ENCODE assay signal across 14 cellular contexts in genomic region chr19:38836438-38837303, GRCh38. TPM values are rescaled to one million over a fixed set of nuclear protein-coding genes. Genes with fewer than 3 reads are reported as not detected.
DNase-seq lines count a peak whose midpoint lies in the region; ATAC-seq and TF ChIP-seq lines count a peak whose summit lies in the region.
"Had no signal": no experiment of that assay in that cellular context is flagged by ENCODE, and none has a peak within 500 bp of the region (broad histone marks: within the 10 kb centered on the region; RNA-seq: fewer than 3 reads in every experiment).

No MANE protein-coding gene starts in this region.

- no peaks in the 10 kb centered on the region for H3K9me2 ChIP-seq in HCT116 (ENCODE audit: insufficient read depth)

- TF ChIP-seq CTCF in CD14-positive monocyte (IDR thresholded peaks at IDR 0.05), result no peak
- TF ChIP-seq CTCF in HCT116 (IDR thresholded peaks at IDR 0.05 in 2 of 3, conservative IDR thresholded peaks at IDR 0.05 in 1 of 3; ENCODE audit: borderline replicate concordance in 1 of 3, insufficient read depth in 1 of 3, low read depth in 2 of 3, low read length in 2 of 3), result no peak
- no peak for TF ChIP-seq CTCF in ascending aorta (IDR thresholded peaks at IDR 0.05)
- TF ChIP-seq CTCF in nephron (IDR thresholded peaks at IDR 0.05; ENCODE audit: unreplicated experiment in 3 of 3), result no peak

- CTCF ChIA-PET in HCT116 (lab: Charles Lee), result interaction anchor here (1.3 kb wide), 1 partner anchor 434 kb away, joined by 4 read pairs; the partner anchor contains the start of gene FAM98C

- H3K27ac Mint-ChIP-seq in CD14-positive monocyte (peak overlapping the region in 5 of 7 donors; percentile 35 to 73 (median 64)), nephron (peak overlapping the region in 2 of 3 experiments; percentile 45 to 66)

- H3K27me3 Mint-ChIP-seq in CD14-positive monocyte (ENCODE audit: low read depth in 3 of 3) (no peaks in the 10 kb centered on the region), nephron (ENCODE audit: low read depth) (no peaks in the 10 kb centered on the region)

- H3K36me3 Mint-ChIP-seq in CD14-positive monocyte, result peaks cover 57 to 65% of the 10 kb centered on the region in 2 donors
- H3K36me3 Mint-ChIP-seq in nephron (ENCODE audit: low read depth), result peaks cover 62% of the 10 kb centered on the region

- H3K27me3 ChIP-seq in HCT116 (ENCODE audit: insufficient read depth, low read length) (no peaks in the 10 kb centered on the region), ascending aorta (no peaks in the 10 kb centered on the region)

- no peaks in the 10 kb centered on the region for H3K9me3 ChIP-seq in HCT116 (ENCODE audit: control insufficient read depth in 1 of 2, insufficient read depth in 1 of 2, low read depth in 1 of 2, low read length in 2 of 2)
- no peaks in the 10 kb centered on the region for H3K9me3 ChIP-seq in ascending aorta

- H4K20me1 ChIP-seq in HCT116 (ENCODE audit: insufficient read depth), result peaks cover 11% of the 10 kb centered on the region; the same call in 1 of the 2 replicates

- H3K4me2 ChIP-seq in HCT116 (ENCODE audit: low read length), result no peak overlapping the region

- H3K36me3 ChIP-seq in HCT116 (ENCODE audit: control insufficient read depth in 1 of 2, insufficient read depth in 2 of 2, low read length in 2 of 2) (peaks cover 42 to 54% of the 10 kb centered on the region in 2 experiments), ascending aorta (peaks cover 54 to 58% of the 10 kb centered on the region in 2 donors)

- BruUV-seq in HCT116 (replicated peaks; lab: Mats Ljungman, UMichigan), result no TSS peak

- no peak overlapping the region for H3K9ac ChIP-seq in HCT116 (ENCODE audit: low read length)

- POLR2A ChIA-PET in HCT116 (lab: Charles Lee), result interaction anchor here (2.2 to 3.0 kb wide), 3 partner anchors 12 to 14 kb away, joined by 7 to 16 read pairs (median 10); no protein-coding TSS in a partner anchor

- H3K79me2 ChIP-seq in HCT116 (ENCODE audit: insufficient read depth, low read length), result peaks cover 21% of the 10 kb centered on the region

- H3K4me1 ChIP-seq in HCT116 (ENCODE audit: control insufficient read depth in 1 of 2, insufficient read depth in 2 of 2, low read length in 2 of 2) (peaks cover 2 to 33% of the 10 kb centered on the region in 2 experiments; a peak in 3 of 4 replicates), ascending aorta (peaks cover 6 to 18% of the 10 kb centered on the region in 2 donors)

- H3K4me3 Mint-ChIP-seq in CD14-positive monocyte (no peak overlapping the region), nephron (no peak overlapping the region)

- H3K9me3 Mint-ChIP-seq in CD14-positive monocyte, result no peaks in the 10 kb centered on the region
- H3K9me3 Mint-ChIP-seq in nephron, result no peaks in the 10 kb centered on the region

- DNase-seq in CD14-positive monocyte (ENCODE audit: low spot score) (no peak), HCT116 (ENCODE audit: low read depth, low spot score) (no peak), ascending aorta (ENCODE audit: low spot score in 2 of 2) (no peak), GDM1 (lab: John Stamatoyannopoulos, UW) (no peak), DMS 273 (lab: John Stamatoyannopoulos, UW; ENCODE audit: unreplicated experiment) (no peak)
- DNase-seq: activated effector memory CD4-positive, alpha-beta T cell treated with anti-CD3 and anti-CD28 coated beads, Interleukin-2, amount 50 U/mL, for 16 hours; cortex of kidney; NCI-H1436; retina had no signal

- H3K4me1 Mint-ChIP-seq in CD14-positive monocyte, result peaks cover 4% of the 10 kb centered on the region
- H3K4me1 Mint-ChIP-seq in nephron, result peaks cover 16% of the 10 kb centered on the region

- RAD21 ChIA-PET in HCT116 (lab: Charles Lee; ENCODE audit: low non-redundant PET in 1 of 2, low total read pairs in 2 of 2, uncharacterized antibody in 2 of 2, unreplicated experiment in 2 of 2), result no interaction called here

- H2AFZ ChIP-seq in HCT116 (ENCODE audit: low read depth, low read length, poor library complexity, severe bottlenecking), result no peak overlapping the region

- peak overlapping the region; percentile 15 for H3K27ac ChIP-seq in HCT116 (ENCODE audit: low read depth, low read length)
- H3K27ac ChIP-seq in ascending aorta, result peak overlapping the region; percentile 66 to 71

- ATAC-seq in HCT116 (no peak), HG02623 (IDR thresholded peaks at IDR 0.05; ENCODE audit: unreplicated experiment) (no peak), GM21576 (IDR thresholded peaks at IDR 0.05; ENCODE audit: unreplicated experiment) (no peak)

- intact Hi-C loops in CD14-positive monocyte (cut with micrococcal nuclease), result no loop called here
- intact Hi-C loops in HCT116 (cut with micrococcal nuclease), result no loop called here
- intact Hi-C loops in ascending aorta (cut with DNase I), result no loop called here

- no peak for TF ChIP-seq POLR2A in HCT116 (IDR thresholded peaks at IDR 0.05; ENCODE audit: borderline replicate concordance, extremely low read depth, insufficient read depth, insufficient read length)

- no peak for TF ChIP-seq RAD21 in HCT116 (IDR thresholded peaks at IDR 0.05; ENCODE audit: low read depth)

- no peak overlapping the region for H3K4me3 ChIP-seq in HCT116 (replicated peaks in 1 of 2; ENCODE audit: low read depth in 1 of 2, low read length in 2 of 2)
- no peak overlapping the region for H3K4me3 ChIP-seq in ascending aorta

TF ChIP-seq in HCT116, 20 proteins besides CTCF, POLR2A, EP300 and RAD21:
- TF ChIP-seq YY1 (IDR thresholded peaks at IDR 0.05; ENCODE audit: extremely low read depth, insufficient replicate concordance, low read depth, low read length), result no peak
- TF ChIP-seq FOSL1 (IDR thresholded peaks at IDR 0.05; ENCODE audit: low read depth), result no peak
- no peak for TF ChIP-seq SRF (IDR thresholded peaks at IDR 0.05; ENCODE audit: low read depth)
- 0 out of 2 replicates have a peak, but pooled peaks have one; percentile 26 for TF ChIP-seq SIN3A (IDR thresholded peaks at IDR 0.05; ENCODE audit: low read depth)
- peak; percentile 12; the same call in 1 of the 2 replicates for TF ChIP-seq JUND (IDR thresholded peaks at IDR 0.05)
- no peak for TF ChIP-seq EZH2 (IDR thresholded peaks at IDR 0.05)
- no peak for TF ChIP-seq ZFX (IDR thresholded peaks at IDR 0.05)
- TF ChIP-seq EGR1 (IDR thresholded peaks at IDR 0.05; ENCODE audit: low read depth), result no peak
- TF ChIP-seq CEBPB (IDR thresholded peaks at IDR 0.05; ENCODE audit: low read depth), result no peak
TF ChIP-seq in HCT116: peak in this region for 2.

RNA-seq across cellular contexts. Expression of gene ECH1, which starts 5.1 kb away (rescaled TPM):
- 100 to 1,000 TPM; 173 to 187 TPM for polyA plus RNA-seq in CD14-positive monocyte
- total RNA-seq in HCT116 (2021; ENCODE audit: unreplicated experiment) (81.3 TPM), ascending aorta (67.6 TPM)
- 110 and 119 TPM in 2 replicates for polyA plus RNA-seq in HCT116 (2012)

RNA-seq across cellular contexts. Expression of gene HNRNPL, which starts 13.1 kb away (rescaled TPM):
- 10 to 100 TPM; 51.9 to 58.7 TPM for polyA plus RNA-seq in CD14-positive monocyte
- total RNA-seq in HCT116 (2021; ENCODE audit: unreplicated experiment) (551 TPM), ascending aorta (110 TPM)
- 391 and 470 TPM in 2 replicates for polyA plus RNA-seq in HCT116 (2012)

RNA-seq across cellular contexts. Expression of gene LGALS4, which starts 23.9 kb away (rescaled TPM):
- not detected for polyA plus RNA-seq in CD14-positive monocyte
- total RNA-seq in HCT116 (2021; ENCODE audit: unreplicated experiment) (0.86 TPM), ascending aorta (not detected)
- 0.19 and 0.36 TPM in 2 replicates for polyA plus RNA-seq in HCT116 (2012)
- total RNA-seq: lung microvascular endothelial cell had no signal

RNA-seq across cellular contexts. Expression of gene RINL, which starts 41.4 kb away (rescaled TPM):
- 1 to 10 TPM; 4.1 to 7.2 TPM for polyA plus RNA-seq in CD14-positive monocyte
- 28.6 TPM for total RNA-seq in HCT116 (2021; ENCODE audit: unreplicated experiment)
- polyA plus RNA-seq in HCT116 (2012), result 27.0 and 28.7 TPM in 2 replicates
- 7.0 TPM for total RNA-seq in ascending aorta

RNA-seq across cellular contexts. Expression of gene LGALS7B, which starts 47.7 kb away (rescaled TPM):
- not detected for polyA plus RNA-seq in CD14-positive monocyte
- total RNA-seq in HCT116 (2021; ENCODE audit: unreplicated experiment), result 2.4 TPM
- polyA plus RNA-seq in HCT116 (2012), result 1.4 and 2.0 TPM in 2 replicates
- not detected for total RNA-seq in ascending aorta
- total RNA-seq: lung microvascular endothelial cell had no signal
- polyA plus RNA-seq: urinary bladder had no signal
